ENCODE assay signal across 8 cellular contexts in the genomic region with DNA sequence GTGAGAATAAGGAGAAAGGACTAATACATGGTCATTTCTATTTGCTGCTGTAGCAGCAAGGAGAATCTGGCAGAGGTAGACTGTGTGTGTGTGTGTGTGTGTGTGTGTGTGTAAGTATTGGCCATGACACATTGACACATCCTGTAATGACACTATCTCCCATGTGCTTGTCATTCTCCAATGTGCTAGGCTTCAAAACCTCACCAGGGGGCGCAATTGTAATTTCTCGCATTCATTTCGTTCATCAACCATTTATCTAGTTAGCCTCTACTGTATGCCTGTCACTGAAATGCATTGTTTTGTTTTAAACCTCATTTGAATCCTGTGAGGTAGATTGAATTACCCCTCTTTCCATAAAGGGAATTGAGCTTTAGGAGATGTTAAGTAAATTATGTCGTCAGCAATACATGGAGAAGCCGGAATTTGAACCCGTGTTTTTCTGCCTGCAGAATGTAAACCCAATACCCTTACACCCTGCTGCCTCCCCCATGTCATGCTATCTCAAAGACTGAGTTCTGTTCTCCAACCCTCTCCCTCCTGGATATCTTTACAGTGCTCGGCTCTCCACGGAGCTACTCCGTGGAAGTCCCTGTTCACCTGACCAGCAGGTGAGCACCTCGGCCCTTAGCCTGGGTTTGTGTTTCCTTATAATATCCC.
DNase-seq lines count a peak whose midpoint lies in the region; ATAC-seq and TF ChIP-seq lines count a peak whose summit lies in the region.

No MANE protein-coding gene starts in this region.

- intact Hi-C loops in posterior vena cava (cut with DNase I) = loop anchor here (5.0 to 10.0 kb wide), 2 partner anchors 239 to 557 kb away; a partner anchor contains a TSS

- DNase-seq in A172 (ENCODE audit: low spot score) = peak; percentile 57
- peak; percentile 43 for DNase-seq in NCI-H82 treated with DMSO at 0.1 percent for 48 hours (lab: John Stamatoyannopoulos, UW; ENCODE audit: unreplicated experiment)
- peak; percentile 61 for DNase-seq in activated CD8-positive, alpha-beta memory T cell treated with anti-CD3 and anti-CD28 coated beads, Interleukin-2, amount 50 U/mL, for 48 hours
- peak; percentile 23 for DNase-seq in fibroblast of the conjunctiva (ENCODE audit: low read depth)
- DNase-seq in posterior vena cava (ENCODE audit: low spot score) = peak; percentile 47
- no peak for DNase-seq in NCI-H128 (lab: John Stamatoyannopoulos, UW; ENCODE audit: unreplicated experiment)

- TF ChIP-seq CTCF in GM12873 (IDR thresholded peaks at IDR 0.05; ENCODE audit: insufficient read depth, low read depth, low read length, missing control alignments) = peak; percentile 79

- ATAC-seq in HG03520 (IDR thresholded peaks at IDR 0.05; ENCODE audit: unreplicated experiment) = peak; percentile 48
